Comparison of ENCODE assay signal across 11 cellular contexts in genomic region chr6:132190815-132191175, GRCh38.
DNase-seq lines count a peak whose midpoint lies in the region; TF ChIP-seq lines count a peak whose summit lies in the region.
"Had no signal": no experiment of that assay in that cellular context is flagged by ENCODE, and none has a peak within 500 bp of the region (broad histone marks: within the 10 kb centered on the region; RNA-seq: fewer than 3 reads in every experiment).

No MANE protein-coding gene starts in this region.

- H3K27me3 Mint-ChIP-seq in activated T-helper 2 cell treated with anti-CD3 and anti-CD28 coated beads, Interferon-gamma antibody, Interleukin-2, Interleukin-4, amounts not matched to agents 10 μg/mL and 5 μg/mL and 100 μg/mL, durations not matched to agents 14 hours and 24 hours and 36 hours (ENCODE audit: low read depth) = no peaks in the 10 kb centered on the region
- H3K27me3 Mint-ChIP-seq: naive thymus-derived CD8-positive, alpha-beta T cell had no signal

- no peak overlapping the region for H3K4me3 Mint-ChIP-seq in activated T-helper 2 cell treated with anti-CD3 and anti-CD28 coated beads, Interferon-gamma antibody, Interleukin-2, Interleukin-4, amounts not matched to agents 10 μg/mL and 5 μg/mL and 100 μg/mL, durations not matched to agents 14 hours and 24 hours and 36 hours (ENCODE audit: low read depth)
- H3K4me3 Mint-ChIP-seq: naive thymus-derived CD8-positive, alpha-beta T cell had no signal

- in situ Hi-C loops in GM23248 (cut with MboI) = no loop called here
- in situ Hi-C loops in ACHN (cut with HindIII; ENCODE audit: low pct_ligation_motif_present, low pct_unique_long_range_greater_than_20kb, low sequenced_read_pairs) = no loop called here

- H3K36me3 Mint-ChIP-seq in activated T-helper 2 cell treated with anti-CD3 and anti-CD28 coated beads, Interferon-gamma antibody, Interleukin-2, Interleukin-4, amounts not matched to agents 10 μg/mL and 5 μg/mL and 100 μg/mL, durations not matched to agents 14 hours and 24 hours and 36 hours (ENCODE audit: low read depth) = no peaks in the 10 kb centered on the region
- H3K36me3 Mint-ChIP-seq: naive thymus-derived CD8-positive, alpha-beta T cell had no signal

- H3K4me2 ChIP-seq in GM23248 (ENCODE audit: unreplicated experiment) = peak overlapping the region; percentile 23

- H3K27me3 ChIP-seq in GM23248 (replicated peaks; ENCODE audit: insufficient read depth) (no peaks in the 10 kb centered on the region), subcutaneous abdominal adipose tissue (ENCODE audit: control insufficient read depth in 5 of 5, insufficient read depth in 4 of 5, low read length in 5 of 5) (no peaks in the 10 kb centered on the region)

- WGBS in GM23248 (ENCODE audit: low coverage in 1 of 2, low lambda C conversion rate in 2 of 2, missing lambda C conversion rate in 2 of 2), 2 experiments = 0 to 1% methylated on average over 3 of the region's 3 CpGs

- H3K4me1 ChIP-seq in GM23248 (ENCODE audit: insufficient read depth) (peaks cover 41% of the 10 kb centered on the region), subcutaneous abdominal adipose tissue (ENCODE audit: control insufficient read depth in 5 of 5, insufficient read depth in 5 of 5, low read length in 5 of 5) (peaks cover 0 to 9% (median 7%) of the 10 kb centered on the region in 5 donors)

- DNase-seq in GM23248 (peak; percentile 85), RPMI7951 (ENCODE audit: low read depth) (peak; percentile 74), fibroblast of pulmonary artery (ENCODE audit: low read depth) (peak; percentile 83), head of caudate nucleus (no peak), ACHN (no peak), middle frontal gyrus (ENCODE audit: extremely low spot score, low spot score) (no peak)
- no peak for DNase-seq in activated T-helper 2 cell treated with anti-CD3 and anti-CD28 coated beads, Interferon-gamma antibody, Interleukin-2, Interleukin-4, amounts not matched to agents 10 μg/mL and 5 μg/mL and 100 μg/mL, durations not matched to agents 14 hours and 24 hours and 36 hours (ENCODE audit: low spot score)
- DNase-seq: naive thymus-derived CD8-positive, alpha-beta T cell; NCI-H1694 had no signal

- H3K9me3 ChIP-seq in GM23248 (ENCODE audit: low read depth) (no peaks in the 10 kb centered on the region), subcutaneous abdominal adipose tissue (ENCODE audit: control insufficient read depth in 5 of 5, low read length in 5 of 5) (peaks cover 0 to 3% (median 0%) of the 10 kb centered on the region in 5 donors)

- H3K9ac ChIP-seq in GM23248 (peak overlapping the region; percentile 5; the same call in 1 of the 2 replicates), subcutaneous abdominal adipose tissue (ENCODE audit: low read length in 5 of 5) (no peak overlapping the region)

- no peak overlapping the region for H2AFZ ChIP-seq in GM23248

- H3K9me3 Mint-ChIP-seq in activated T-helper 2 cell treated with anti-CD3 and anti-CD28 coated beads, Interferon-gamma antibody, Interleukin-2, Interleukin-4, amounts not matched to agents 10 μg/mL and 5 μg/mL and 100 μg/mL, durations not matched to agents 14 hours and 24 hours and 36 hours = no peaks in the 10 kb centered on the region
- H3K9me3 Mint-ChIP-seq: naive thymus-derived CD8-positive, alpha-beta T cell had no signal

- no peaks in the 10 kb centered on the region for H4K20me1 ChIP-seq in GM23248 (ENCODE audit: insufficient read depth)

- no peak overlapping the region for H3K27ac Mint-ChIP-seq in activated T-helper 2 cell treated with anti-CD3 and anti-CD28 coated beads, Interferon-gamma antibody, Interleukin-2, Interleukin-4, amounts not matched to agents 10 μg/mL and 5 μg/mL and 100 μg/mL, durations not matched to agents 14 hours and 24 hours and 36 hours
- H3K27ac Mint-ChIP-seq: naive thymus-derived CD8-positive, alpha-beta T cell had no signal

- H3K4me1 Mint-ChIP-seq in activated T-helper 2 cell treated with anti-CD3 and anti-CD28 coated beads, Interferon-gamma antibody, Interleukin-2, Interleukin-4, amounts not matched to agents 10 μg/mL and 5 μg/mL and 100 μg/mL, durations not matched to agents 14 hours and 24 hours and 36 hours (ENCODE audit: low read depth) = peaks cover 5% of the 10 kb centered on the region
- H3K4me1 Mint-ChIP-seq: naive thymus-derived CD8-positive, alpha-beta T cell had no signal

- no peak for TF ChIP-seq CTCF in fibroblast of pulmonary artery (IDR thresholded peaks at IDR 0.05; ENCODE audit: low read length, missing control alignments)

- H3K36me3 ChIP-seq in GM23248 (ENCODE audit: low read depth) = no peaks in the 10 kb centered on the region
- no peaks in the 10 kb centered on the region for H3K36me3 ChIP-seq in subcutaneous abdominal adipose tissue (ENCODE audit: control insufficient read depth in 5 of 5, insufficient read depth in 5 of 5, low read length in 5 of 5)

- no peaks in the 10 kb centered on the region for H3K9me2 ChIP-seq in GM23248 (ENCODE audit: insufficient read depth)

- H3K27ac ChIP-seq in GM23248 (peak overlapping the region; percentile 76), subcutaneous abdominal adipose tissue (ENCODE audit: low read depth, low read length) (peak overlapping the region; percentile 44)
- H3K27ac ChIP-seq: RWPE1 had no signal

- H3K79me2 ChIP-seq in GM23248 (ENCODE audit: insufficient read depth) = no peaks in the 10 kb centered on the region

- H3K4me3 ChIP-seq in GM23248 (no peak overlapping the region), fibroblast of pulmonary artery (replicated peaks; ENCODE audit: low read depth, low read length) (no peak overlapping the region), subcutaneous abdominal adipose tissue (ENCODE audit: low read depth in 1 of 5, low read length in 5 of 5) (no peak overlapping the region)

- H3F3A ChIP-seq in GM23248 (ENCODE audit: insufficient read depth) = peaks cover 37% of the 10 kb centered on the region

- intact Hi-C loops in activated T-helper 2 cell treated with anti-CD3 and anti-CD28 coated beads, Interferon-gamma antibody, Interleukin-2, Interleukin-4, amounts not matched to agents 10 μg/mL and 5 μg/mL and 100 μg/mL, durations not matched to agents 14 hours and 24 hours and 36 hours (cut with micrococcal nuclease) = no loop called here
- intact Hi-C loops in head of caudate nucleus (cut with DNase I) = no loop called here

Comparison
In these comparisons a context has a peak if more than half of its experiments do, and no peak if none do; other contexts are left out.
1. DNase-seq: peak in GM23248 (single experiment), RPMI7951 (single experiment) and fibroblast of pulmonary artery (single experiment); none in activated T-helper 2 cell treated with anti-CD3 and anti-CD28 coated beads, Interferon-gamma antibody, Interleukin-2, Interleukin-4, amounts not matched to agents 10 μg/mL and 5 μg/mL and 100 μg/mL, durations not matched to agents 14 hours and 24 hours and 36 hours (single experiment), head of caudate nucleus (0 of 42), ACHN (single experiment) and middle frontal gyrus (single experiment).